In genomic region chr1:109619655-109620395, GRCh38 we compare ENCODE assay signal across 8 cellular contexts. TPM values are rescaled to one million over a fixed set of nuclear protein-coding genes. Genes with fewer than 3 reads are reported as not detected.
A peak's percentile ranks its signal among the peaks of the same experiment; 100 is the strongest.
DNase-seq lines count a peak whose midpoint lies in the region; ATAC-seq and TF ChIP-seq lines count a peak whose summit lies in the region.

Gene AMPD2, plus strand, starts transcription at chr1:109619837. Its CDS starts 1,339 bp downstream, at chr1:109621176.

- no peak for TF ChIP-seq CTCF in choroid plexus epithelial cell (conservative IDR thresholded peaks at IDR 0.05; ENCODE audit: low read depth, low read length)

- ATAC-seq in HG02798 (IDR thresholded peaks at IDR 0.05; ENCODE audit: poor library complexity, unreplicated experiment), result peak; percentile 67
- ATAC-seq in left colon, result peak; percentile 77

- DNase-seq in NCI-H1694 treated with DMSO at 0.1 percent for 48 hours (lab: John Stamatoyannopoulos, UW) (peak; percentile 31), NCI-H1694 (lab: John Stamatoyannopoulos, UW) (no peak), NCI-H2171 treated with DMSO at 0.1 percent for 48 hours (lab: John Stamatoyannopoulos, UW) (peak; percentile 61), choroid plexus epithelial cell (ENCODE audit: low read depth) (peak; percentile 88), left colon (peak; percentile 86 to 87)
- DNase-seq in activated CD4-positive, alpha-beta T cell treated with anti-CD3 and anti-CD28 coated beads for 1 hour, result peak; percentile 48
- DNase-seq in stimulated activated CD4-positive, alpha-beta T cell treated with anti-CD3 and anti-CD28 coated beads, Interleukin-2, amount 100 ng/mL, for 4 hours (ENCODE audit: low read depth), result peak; percentile 61

- peak within 1 kb of the TSS; percentile 93 for H3K4me3 ChIP-seq in choroid plexus epithelial cell (ENCODE audit: low read depth, low read length)

- intact Hi-C loops in left colon (cut with DNase I, micrococcal nuclease), result loop anchor here in 1 of 2 donors (5.0 kb wide), 1 partner anchor 68 kb away; no protein-coding TSS in a partner anchor

RNA-seq across cellular contexts. Expression of gene AMPD2, which starts in this region (rescaled TPM):
- total RNA-seq in left colon, result 10 to 100 TPM; 31.9 to 38.9 TPM
